Comparison of ENCODE assay signal across 17 cellular contexts in the genomic region with DNA sequence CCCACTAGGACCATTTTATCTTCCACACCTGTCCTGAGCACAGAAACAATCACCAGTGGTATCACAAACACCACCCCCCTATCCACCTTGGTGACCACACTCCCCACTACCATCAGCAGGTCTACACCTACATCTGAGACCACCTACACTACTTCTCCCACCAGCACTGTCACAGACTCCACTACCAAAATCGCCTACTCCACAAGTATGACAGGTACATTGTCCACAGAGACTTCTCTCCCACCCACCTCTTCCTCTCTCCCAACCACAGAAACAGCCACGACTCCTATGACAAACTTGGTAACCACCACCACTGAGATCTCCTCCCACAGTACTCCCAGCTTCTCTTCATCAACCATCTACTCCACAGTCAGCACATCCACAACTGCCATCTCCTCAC. TPM values are rescaled to one million over a fixed set of nuclear protein-coding genes. Genes with fewer than 3 reads are reported as not detected.
DNase-seq lines count a peak whose midpoint lies in the region; ATAC-seq and TF ChIP-seq lines count a peak whose summit lies in the region.
"Had no signal": no experiment of that assay in that cellular context is flagged by ENCODE, and none has a peak within 500 bp of the region (broad histone marks: within the 10 kb centered on the region; RNA-seq: fewer than 3 reads in every experiment).

No MANE protein-coding gene starts in this region.

- H3K4me1 ChIP-seq in HEK293 (ENCODE audit: control insufficient read depth, insufficient read depth, low read length) (no peaks in the 10 kb centered on the region), BE2C (no peaks in the 10 kb centered on the region)
- H3K4me1 ChIP-seq: Caco-2, HAP-1 had no signal

- intact Hi-C loops in activated CD8-positive, alpha-beta T cell treated with anti-CD3 and anti-CD28 coated beads for 36 hours (cut with micrococcal nuclease): no loop called here

- peaks cover 6% of the 10 kb centered on the region; the same call in 1 of the 2 replicates for H3K27me3 ChIP-seq in BE2C

- no peak overlapping the region for H3K4me3 Mint-ChIP-seq in activated CD8-positive, alpha-beta T cell treated with anti-CD3 and anti-CD28 coated beads for 36 hours
- H3K4me3 Mint-ChIP-seq in activated CD8-positive, alpha-beta T cell treated with anti-CD3 and anti-CD28 coated beads, Interleukin-2, amount 10 ng/mL, durations not matched to agents 7 days and 5 days: no peak overlapping the region
- no peak overlapping the region for H3K4me3 Mint-ChIP-seq in stimulated activated naive CD8-positive, alpha-beta T cell treated with anti-CD3 and anti-CD28 coated beads, Interleukin-15, amount 100 ng/mL, for 72 hours
- H3K4me3 Mint-ChIP-seq: CD14-positive monocyte; CD8-positive, alpha-beta T cell; HFFc6 had no signal

- H3K9me3 Mint-ChIP-seq in activated CD8-positive, alpha-beta T cell treated with anti-CD3 and anti-CD28 coated beads for 36 hours: no peaks in the 10 kb centered on the region
- H3K9me3 Mint-ChIP-seq in activated CD8-positive, alpha-beta T cell treated with anti-CD3 and anti-CD28 coated beads, Interleukin-2, amount 10 ng/mL, durations not matched to agents 7 days and 5 days (ENCODE audit: insufficient read depth): no peaks in the 10 kb centered on the region
- H3K9me3 Mint-ChIP-seq in stimulated activated naive CD8-positive, alpha-beta T cell treated with anti-CD3 and anti-CD28 coated beads, Interleukin-15, amount 100 ng/mL, for 72 hours: no peaks in the 10 kb centered on the region
- H3K9me3 Mint-ChIP-seq: CD14-positive monocyte; CD8-positive, alpha-beta T cell; HFFc6 had no signal

- H3K36me3 Mint-ChIP-seq in activated CD8-positive, alpha-beta T cell treated with anti-CD3 and anti-CD28 coated beads for 36 hours (ENCODE audit: low read depth): no peaks in the 10 kb centered on the region
- no peaks in the 10 kb centered on the region for H3K36me3 Mint-ChIP-seq in activated CD8-positive, alpha-beta T cell treated with anti-CD3 and anti-CD28 coated beads, Interleukin-2, amount 10 ng/mL, durations not matched to agents 7 days and 5 days (ENCODE audit: low read depth)
- H3K36me3 Mint-ChIP-seq: CD14-positive monocyte; CD8-positive, alpha-beta T cell had no signal

- H3K4me3 ChIP-seq in HEK293 (ENCODE audit: low read depth, low read length): no peak overlapping the region
- no peak overlapping the region for H3K4me3 ChIP-seq in BE2C (ENCODE audit: low read depth, low read length)
- H3K4me3 ChIP-seq: HAP-1 had no signal

- H3K36me3 ChIP-seq in HEK293 (ENCODE audit: control insufficient read depth in 2 of 2, insufficient read depth in 1 of 2, low read length in 2 of 2) (no peaks in the 10 kb centered on the region), BE2C (no peaks in the 10 kb centered on the region)
- H3K36me3 ChIP-seq: HAP-1 had no signal

- ATAC-seq in activated CD8-positive, alpha-beta T cell treated with anti-CD3 and anti-CD28 coated beads for 36 hours: peak; percentile 31
- no peak for ATAC-seq in activated CD8-positive, alpha-beta T cell treated with anti-CD3 and anti-CD28 coated beads, Interleukin-2, amount 10 ng/mL, durations not matched to agents 7 days and 5 days
- ATAC-seq in stimulated activated naive CD8-positive, alpha-beta T cell treated with anti-CD3 and anti-CD28 coated beads, Interleukin-15, amount 100 ng/mL, for 72 hours: peak; percentile 31
- ATAC-seq: CD8-positive, alpha-beta T cell had no signal

- CTCF ChIA-PET in activated CD8-positive, alpha-beta T cell treated with anti-CD3 and anti-CD28 coated beads for 36 hours (lab: Charles Lee): no interaction called here
- CTCF ChIA-PET in activated CD8-positive, alpha-beta T cell treated with anti-CD3 and anti-CD28 coated beads, Interleukin-2, amount 10 ng/mL, durations not matched to agents 7 days and 5 days (lab: Charles Lee): no interaction called here
- CTCF ChIA-PET in HEK293 (lab: Yijun Ruan, JAX): interaction anchor here (0.6 to 1.0 kb wide), 2 partner anchors 20 to 107 kb away, joined by 3 read pairs; no protein-coding TSS in a partner anchor

- no peak overlapping the region for H3K27ac Mint-ChIP-seq in activated CD8-positive, alpha-beta T cell treated with anti-CD3 and anti-CD28 coated beads for 36 hours
- no peak overlapping the region for H3K27ac Mint-ChIP-seq in activated CD8-positive, alpha-beta T cell treated with anti-CD3 and anti-CD28 coated beads, Interleukin-2, amount 10 ng/mL, durations not matched to agents 7 days and 5 days
- H3K27ac Mint-ChIP-seq in stimulated activated naive CD8-positive, alpha-beta T cell treated with anti-CD3 and anti-CD28 coated beads, Interleukin-15, amount 100 ng/mL, for 72 hours: no peak overlapping the region
- H3K27ac Mint-ChIP-seq: CD14-positive monocyte; CD8-positive, alpha-beta T cell; HFFc6 had no signal

- H3K27me3 Mint-ChIP-seq in activated CD8-positive, alpha-beta T cell treated with anti-CD3 and anti-CD28 coated beads for 36 hours: peaks cover 12% of the 10 kb centered on the region
- peaks cover 9% of the 10 kb centered on the region for H3K27me3 Mint-ChIP-seq in activated CD8-positive, alpha-beta T cell treated with anti-CD3 and anti-CD28 coated beads, Interleukin-2, amount 10 ng/mL, durations not matched to agents 7 days and 5 days (ENCODE audit: low read depth)
- peaks cover 13% of the 10 kb centered on the region for H3K27me3 Mint-ChIP-seq in stimulated activated naive CD8-positive, alpha-beta T cell treated with anti-CD3 and anti-CD28 coated beads, Interleukin-15, amount 100 ng/mL, for 72 hours

- POLR2A ChIA-PET in activated CD8-positive, alpha-beta T cell treated with anti-CD3 and anti-CD28 coated beads for 36 hours (lab: Charles Lee): no interaction called here
- POLR2A ChIA-PET in activated CD8-positive, alpha-beta T cell treated with anti-CD3 and anti-CD28 coated beads, Interleukin-2, amount 10 ng/mL, durations not matched to agents 7 days and 5 days (lab: Charles Lee): no interaction called here
- POLR2A ChIA-PET in HEK293 (lab: Yijun Ruan, JAX): interaction anchor here (0.5 kb wide), 1 partner anchor 721 kb away, joined by 4 read pairs; no protein-coding TSS in a partner anchor

- H3K9me3 ChIP-seq in HEK293 (ENCODE audit: control insufficient read depth, insufficient read depth, low read depth, low read length): no peaks in the 10 kb centered on the region
- H3K9me3 ChIP-seq in BE2C: no peaks in the 10 kb centered on the region
- H3K9me3 ChIP-seq: Caco-2, HAP-1 had no signal

- no peak overlapping the region for H3K27ac ChIP-seq in HEK293 (ENCODE audit: extremely low read depth, low read depth, low read length)

- DNase-seq in activated CD8-positive, alpha-beta T cell treated with anti-CD3 and anti-CD28 coated beads for 36 hours: peak; percentile 27
- no peak for DNase-seq in activated CD8-positive, alpha-beta T cell treated with anti-CD3 and anti-CD28 coated beads, Interleukin-2, amount 10 ng/mL, durations not matched to agents 7 days and 5 days
- DNase-seq in epidermal melanocyte (ENCODE audit: insufficient read length, low spot score) (peak; percentile 16), COLO829 (ENCODE audit: low spot score) (no peak), BE2C (no peak)
- DNase-seq in stimulated activated naive CD8-positive, alpha-beta T cell treated with anti-CD3 and anti-CD28 coated beads, Interleukin-15, amount 100 ng/mL, for 72 hours: no peak
- DNase-seq: Caco-2; CD8-positive, alpha-beta T cell; DND-41; GF-D8; GOT3; HFFc6 had no signal

- H3K4me1 Mint-ChIP-seq in activated CD8-positive, alpha-beta T cell treated with anti-CD3 and anti-CD28 coated beads for 36 hours (ENCODE audit: low read depth): no peaks in the 10 kb centered on the region
- H3K4me1 Mint-ChIP-seq in activated CD8-positive, alpha-beta T cell treated with anti-CD3 and anti-CD28 coated beads, Interleukin-2, amount 10 ng/mL, durations not matched to agents 7 days and 5 days (ENCODE audit: low read depth): no peaks in the 10 kb centered on the region
- H3K4me1 Mint-ChIP-seq in stimulated activated naive CD8-positive, alpha-beta T cell treated with anti-CD3 and anti-CD28 coated beads, Interleukin-15, amount 100 ng/mL, for 72 hours: no peaks in the 10 kb centered on the region
- H3K4me1 Mint-ChIP-seq: CD14-positive monocyte had no signal

- TF ChIP-seq CTCF in activated CD8-positive, alpha-beta T cell treated with anti-CD3 and anti-CD28 coated beads for 36 hours (IDR thresholded peaks at IDR 0.05): no peak
- TF ChIP-seq CTCF in HEK293 (tag by site-specific recombination; IDR thresholded peaks at IDR 0.05) (no peak), BE2C (IDR thresholded peaks at IDR 0.05; ENCODE audit: low read depth, low read length) (no peak)

TF ChIP-seq in HEK293, 187 proteins besides CTCF, POLR2A, EP300 and RAD21:
- TF ChIP-seq ZNF221 (tag by site-specific recombination; IDR thresholded peaks at IDR 0.05; ENCODE audit: borderline replicate concordance) (no peak), ZNF791 (tag by site-specific recombination; IDR thresholded peaks at IDR 0.05) (no peak), ZNF549 (tag by site-specific recombination; IDR thresholded peaks at IDR 0.05) (no peak), ZFHX2 (tag by site-specific recombination; conservative IDR thresholded peaks at IDR 0.05) (peak; percentile 76), ZNF114 (tag by site-specific recombination; IDR thresholded peaks at IDR 0.05) (no peak), EGR2 (tag by site-specific recombination; IDR thresholded peaks at IDR 0.05; ENCODE audit: low read depth) (peak; percentile 88)

RNA-seq across cellular contexts. Expression of gene MUC3A, which starts 3.3 kb away (rescaled TPM):
- total RNA-seq in activated CD8-positive, alpha-beta T cell treated with anti-CD3 and anti-CD28 coated beads for 36 hours: not detected
- total RNA-seq in activated CD8-positive, alpha-beta T cell treated with anti-CD3 and anti-CD28 coated beads, Interleukin-2, amount 10 ng/mL, durations not matched to agents 7 days and 5 days: not detected
- polyA plus RNA-seq in BE2C (2012; ENCODE audit: insufficient read depth, insufficient read length, low read depth): 0.28 TPM
- total RNA-seq: CD8-positive, alpha-beta T cell; HFFc6; HT1080 had no signal
- polyA plus RNA-seq: BJ, CD14-positive monocyte had no signal

RNA-seq across cellular contexts. Expression of gene MUC12, which starts 16.7 kb away (rescaled TPM):
- under 1 TPM in 1 of 2 experiments, not detected in 1; 0.54 TPM for total RNA-seq in activated CD8-positive, alpha-beta T cell treated with anti-CD3 and anti-CD28 coated beads for 36 hours
- total RNA-seq in activated CD8-positive, alpha-beta T cell treated with anti-CD3 and anti-CD28 coated beads, Interleukin-2, amount 10 ng/mL, durations not matched to agents 7 days and 5 days: not detected
- polyA plus RNA-seq in BE2C (2012; ENCODE audit: insufficient read depth, insufficient read length, low read depth): 0.82 TPM
- total RNA-seq: CD8-positive, alpha-beta T cell; HT1080 had no signal
- polyA plus RNA-seq: CD14-positive monocyte had no signal

RNA-seq across cellular contexts. Expression of gene ACHE, which starts 57.0 kb away (rescaled TPM):
- under 1 TPM in 1 of 2 experiments, not detected in 1; 0.25 TPM for total RNA-seq in activated CD8-positive, alpha-beta T cell treated with anti-CD3 and anti-CD28 coated beads for 36 hours
- not detected for total RNA-seq in activated CD8-positive, alpha-beta T cell treated with anti-CD3 and anti-CD28 coated beads, Interleukin-2, amount 10 ng/mL, durations not matched to agents 7 days and 5 days
- polyA plus RNA-seq in BE2C (2012; ENCODE audit: insufficient read depth, insufficient read length, low read depth): 1.9 TPM
- total RNA-seq: HT1080 had no signal
- polyA plus RNA-seq: CD14-positive monocyte had no signal

Comparison
In these comparisons a context has a peak if more than half of its experiments do, and no peak if none do; other contexts are left out.
1. DNase-seq: peak in activated CD8-positive, alpha-beta T cell treated with anti-CD3 and anti-CD28 coated beads for 36 hours (single experiment) and epidermal melanocyte (single experiment); none in activated CD8-positive, alpha-beta T cell treated with anti-CD3 and anti-CD28 coated beads, Interleukin-2, amount 10 ng/mL, durations not matched to agents 7 days and 5 days (single experiment), stimulated activated naive CD8-positive, alpha-beta T cell treated with anti-CD3 and anti-CD28 coated beads, Interleukin-15, amount 100 ng/mL, for 72 hours (0 of 2), COLO829 (single experiment) and BE2C (single experiment).